ENCODE assay signal across 15 cellular contexts in genomic region chr5:91938441-91938840, GRCh38.
DNase-seq lines count a peak whose midpoint lies in the region; ATAC-seq and TF ChIP-seq lines count a peak whose summit lies in the region.
"Had no signal": no experiment of that assay in that cellular context is flagged by ENCODE, and none has a peak within 500 bp of the region (broad histone marks: within the 10 kb centered on the region; RNA-seq: fewer than 3 reads in every experiment).

No MANE protein-coding gene starts in this region.

- peak; percentile 24; the same call in 1 of the 2 replicates for ATAC-seq in PC-3
- ATAC-seq in HG02852 (IDR thresholded peaks at IDR 0.05; ENCODE audit: unreplicated experiment), result no peak
- no peak for ATAC-seq in natural killer cell treated with Interleukin-12 subunit alpha and Interleukin-12 subunit beta and Interleukin-15 and Interleukin-18, amount 100 ng/mL, for 72 hours

- H2AFZ ChIP-seq in PC-3 (ENCODE audit: low read length) (no peak overlapping the region), neuron (ENCODE audit: low read depth, low read length) (peak overlapping the region; percentile 54)

- H3K27me3 ChIP-seq in A673 (replicated peaks; ENCODE audit: insufficient read depth, low read depth, low read length, poor library complexity) (no peaks in the 10 kb centered on the region), PC-3 (ENCODE audit: low read length) (no peaks in the 10 kb centered on the region), neuron (ENCODE audit: insufficient read depth, low read length) (no peaks in the 10 kb centered on the region)
- H3K27me3 ChIP-seq in effector memory CD4-positive, alpha-beta T cell (replicated peaks; ENCODE audit: control insufficient read depth, insufficient read depth, low read length, poor library complexity, severe bottlenecking), result no peaks in the 10 kb centered on the region
- H3K27me3 ChIP-seq: BLaER1 treated with 17β-estradiol and CSF1 and Interleukin-3, amounts not matched to agents 10 nM and 100 nM had no signal

- H3K9me2 ChIP-seq in PC-3 (replicated peaks; ENCODE audit: low read length), result no peaks in the 10 kb centered on the region

- TF ChIP-seq CTCF in A673 (conservative IDR thresholded peaks at IDR 0.05; ENCODE audit: low read depth, low read length) (no peak), PC-3 (conservative IDR thresholded peaks at IDR 0.05; ENCODE audit: low read depth, low read length) (no peak), astrocyte of the spinal cord (IDR thresholded peaks at IDR 0.05; ENCODE audit: low read depth, low read length) (no peak)

- CTCF ChIA-PET in A673 (lab: Charles Lee) (no interaction called here), PC-3 (lab: Charles Lee) (no interaction called here)

- no peaks in the 10 kb centered on the region for H3K36me3 Mint-ChIP-seq in natural killer cell treated with Interleukin-12 subunit alpha and Interleukin-12 subunit beta and Interleukin-15 and Interleukin-18, amount 100 ng/mL, for 72 hours
- H3K36me3 Mint-ChIP-seq: CD8-positive, alpha-beta memory T cell had no signal

- no peaks in the 10 kb centered on the region for H3K79me2 ChIP-seq in PC-3 (ENCODE audit: low read length)

- H3K27me3 Mint-ChIP-seq in natural killer cell treated with Interleukin-12 subunit alpha and Interleukin-12 subunit beta and Interleukin-15 and Interleukin-18, amount 100 ng/mL, for 72 hours, result no peaks in the 10 kb centered on the region
- H3K27me3 Mint-ChIP-seq: CD8-positive, alpha-beta memory T cell had no signal

- H3K4me3 ChIP-seq in A673 (ENCODE audit: low read depth, low read length, poor library complexity, severe bottlenecking) (no peak overlapping the region), PC-3 (ENCODE audit: low read length) (no peak overlapping the region), astrocyte of the spinal cord (ENCODE audit: low read depth, low read length) (no peak overlapping the region), neuron (ENCODE audit: low read length) (no peak overlapping the region)
- no peak overlapping the region for H3K4me3 ChIP-seq in effector memory CD4-positive, alpha-beta T cell (ENCODE audit: insufficient read depth, low read depth, low read length, poor library complexity, severe bottlenecking)
- H3K4me3 ChIP-seq: BLaER1 treated with 17β-estradiol and CSF1 and Interleukin-3, amounts not matched to agents 10 nM and 100 nM had no signal

- no peak overlapping the region for H3K4me2 ChIP-seq in PC-3 (ENCODE audit: low read length)
- H3K4me2 ChIP-seq: BLaER1 treated with 17β-estradiol and CSF1 and Interleukin-3, amounts not matched to agents 10 nM and 100 nM had no signal

- no peaks in the 10 kb centered on the region for H3K4me1 Mint-ChIP-seq in natural killer cell treated with Interleukin-12 subunit alpha and Interleukin-12 subunit beta and Interleukin-15 and Interleukin-18, amount 100 ng/mL, for 72 hours (ENCODE audit: low read depth in 2 of 2)
- H3K4me1 Mint-ChIP-seq: CD8-positive, alpha-beta memory T cell had no signal

- peaks cover 7% of the 10 kb centered on the region for H3K9me3 Mint-ChIP-seq in natural killer cell treated with Interleukin-12 subunit alpha and Interleukin-12 subunit beta and Interleukin-15 and Interleukin-18, amount 100 ng/mL, for 72 hours

- BruUV-seq in A673 (replicated peaks; lab: Mats Ljungman, UMichigan) (no TSS peak), PC-3 (replicated peaks; lab: Mats Ljungman, UMichigan) (no TSS peak)

- H3K4me1 ChIP-seq in A673 (ENCODE audit: insufficient read depth, low read length, poor library complexity, severe bottlenecking), result peaks cover 6% of the 10 kb centered on the region
- H3K4me1 ChIP-seq in PC-3 (ENCODE audit: insufficient read depth, low read length), result no peaks in the 10 kb centered on the region
- peaks cover 7% of the 10 kb centered on the region for H3K4me1 ChIP-seq in neuron (ENCODE audit: insufficient read depth, low read length)
- H3K4me1 ChIP-seq in effector memory CD4-positive, alpha-beta T cell (ENCODE audit: control insufficient read depth, insufficient read depth, low read length, poor library complexity, severe bottlenecking), result no peaks in the 10 kb centered on the region
- H3K4me1 ChIP-seq: BLaER1 treated with 17β-estradiol and CSF1 and Interleukin-3, amounts not matched to agents 10 nM and 100 nM had no signal

- H3K27ac Mint-ChIP-seq in natural killer cell treated with Interleukin-12 subunit alpha and Interleukin-12 subunit beta and Interleukin-15 and Interleukin-18, amount 100 ng/mL, for 72 hours, result no peak overlapping the region
- H3K27ac Mint-ChIP-seq: CD8-positive, alpha-beta memory T cell had no signal

- H3K36me3 ChIP-seq in A673 (ENCODE audit: insufficient read depth, low read length, poor library complexity, severe bottlenecking) (no peaks in the 10 kb centered on the region), PC-3 (ENCODE audit: low read depth, low read length) (no peaks in the 10 kb centered on the region), neuron (ENCODE audit: insufficient read depth, low read length) (no peaks in the 10 kb centered on the region)
- H3K36me3 ChIP-seq in effector memory CD4-positive, alpha-beta T cell (ENCODE audit: control insufficient read depth, insufficient read depth, low read length), result no peaks in the 10 kb centered on the region
- H3K36me3 ChIP-seq: BLaER1 treated with 17β-estradiol and CSF1 and Interleukin-3, amounts not matched to agents 10 nM and 100 nM had no signal

- H3F3A ChIP-seq in PC-3 (ENCODE audit: low read length, unreplicated experiment), result no peaks in the 10 kb centered on the region

- H4K20me1 ChIP-seq in PC-3 (ENCODE audit: low read length), result no peaks in the 10 kb centered on the region
- H4K20me1 ChIP-seq: BLaER1 treated with 17β-estradiol and CSF1 and Interleukin-3, amounts not matched to agents 10 nM and 100 nM had no signal

- POLR2A ChIA-PET in A673 (lab: Charles Lee; ENCODE audit: low non-redundant PET), result no interaction called here
- POLR2A ChIA-PET in PC-3 (lab: Charles Lee; ENCODE audit: unreplicated experiment), result no interaction called here

- DNase-seq in A673 (ENCODE audit: low spot score) (peak; percentile 19), PC-3 (no peak), astrocyte of the spinal cord (ENCODE audit: low read depth, low spot score) (peak; percentile 23), D341Med (ENCODE audit: low spot score) (no peak)
- no peak for DNase-seq in effector memory CD4-positive, alpha-beta T cell
- DNase-seq in natural killer cell treated with Interleukin-12 subunit alpha and Interleukin-12 subunit beta and Interleukin-15 and Interleukin-18, amount 100 ng/mL, for 72 hours (ENCODE audit: low spot score), result no peak
- DNase-seq: CD8-positive, alpha-beta memory T cell; KBM-7; NCI-H1436 treated with DMSO at 0.1 percent for 48 hours; NCI-H2029 treated with DMSO at 0.1 percent for 48 hours; NCI-H510A treated with DMSO at 0.1 percent for 48 hours; SHP77 treated with DMSO at 0.1 percent for 48 hours had no signal

- no peak overlapping the region for H3K27ac ChIP-seq in A673 (ENCODE audit: low read depth, low read length, poor library complexity, severe bottlenecking)
- no peak overlapping the region for H3K27ac ChIP-seq in PC-3 (ENCODE audit: low read length)
- H3K27ac ChIP-seq in effector memory CD4-positive, alpha-beta T cell (ENCODE audit: insufficient read depth, low read length, poor library complexity, severe bottlenecking), result no peak overlapping the region
- H3K27ac ChIP-seq: BLaER1 treated with 17β-estradiol and CSF1 and Interleukin-3, amounts not matched to agents 10 nM and 100 nM had no signal

- H3K9me3 ChIP-seq in A673 (ENCODE audit: low read depth, low read length, poor library complexity, severe bottlenecking), result no peaks in the 10 kb centered on the region
- no peaks in the 10 kb centered on the region for H3K9me3 ChIP-seq in PC-3 (ENCODE audit: low read length)
- no peaks in the 10 kb centered on the region for H3K9me3 ChIP-seq in neuron (ENCODE audit: low read length)
- H3K9me3 ChIP-seq in effector memory CD4-positive, alpha-beta T cell (ENCODE audit: control insufficient read depth, low read length), result no peaks in the 10 kb centered on the region

- H3K9ac ChIP-seq in PC-3 (ENCODE audit: low read length), result no peak overlapping the region
- H3K9ac ChIP-seq: BLaER1 treated with 17β-estradiol and CSF1 and Interleukin-3, amounts not matched to agents 10 nM and 100 nM had no signal

- in situ Hi-C loops in astrocyte of the spinal cord (cut with HindIII; ENCODE audit: low sequenced_read_pairs), result no loop called here

- intact Hi-C loops in A673 (cut with micrococcal nuclease; ENCODE audit: unreplicated experiment) (loop anchor here (10.0 kb wide), 1 partner anchor 376 kb away; no protein-coding TSS in a partner anchor), PC-3 (cut with micrococcal nuclease) (no loop called here)

- no peak overlapping the region for H3K4me3 Mint-ChIP-seq in natural killer cell treated with Interleukin-12 subunit alpha and Interleukin-12 subunit beta and Interleukin-15 and Interleukin-18, amount 100 ng/mL, for 72 hours
- H3K4me3 Mint-ChIP-seq: CD8-positive, alpha-beta memory T cell had no signal

Comparison
In these comparisons a context has a peak if more than half of its experiments do, and no peak if none do; other contexts are left out.
1. DNase-seq: peak in A673 (single experiment) and astrocyte of the spinal cord (single experiment); none in PC-3 (single experiment), D341Med (single experiment), effector memory CD4-positive, alpha-beta T cell (0 of 3) and natural killer cell treated with Interleukin-12 subunit alpha and Interleukin-12 subunit beta and Interleukin-15 and Interleukin-18, amount 100 ng/mL, for 72 hours (single experiment).